16 cellular contexts compared by ENCODE assay signal in the genomic region with DNA sequence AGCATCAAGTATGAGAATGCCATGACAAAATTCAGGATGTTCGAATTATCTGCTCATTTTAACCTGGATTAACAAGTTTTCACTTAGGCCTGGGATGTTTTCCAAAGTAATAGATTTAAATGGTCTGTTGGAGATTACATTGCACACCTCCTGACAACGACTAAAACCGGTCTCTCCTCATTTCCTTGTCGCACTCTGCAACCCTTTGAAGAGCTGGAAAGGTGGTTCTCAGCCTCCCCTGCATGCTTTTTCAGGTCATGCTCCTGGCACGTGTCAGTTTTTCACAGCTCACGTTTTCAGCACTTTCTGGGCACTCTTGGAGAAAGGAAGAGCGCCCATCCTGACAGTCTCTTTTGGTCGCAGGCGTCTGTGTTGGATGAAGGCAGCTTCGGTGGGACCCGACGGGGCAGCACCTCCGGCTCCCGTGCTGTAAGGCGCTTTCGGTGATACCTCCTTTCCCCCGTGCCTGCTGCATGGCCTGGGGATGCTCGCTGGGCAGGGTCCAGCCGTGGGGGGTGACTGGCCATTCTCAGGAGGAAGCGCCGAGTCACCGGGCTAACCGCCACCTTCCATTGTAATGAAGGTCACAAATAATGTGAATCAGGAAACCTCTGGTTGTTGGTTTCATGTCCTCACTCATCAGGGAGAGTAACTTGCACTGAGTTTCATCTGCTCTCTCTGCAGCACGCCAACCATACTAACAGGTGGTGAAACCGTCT.
DNase-seq lines count a peak whose midpoint lies in the region; ATAC-seq, FAIRE-seq and TF ChIP-seq lines count a peak whose summit lies in the region.
"Had no signal": no experiment of that assay in that cellular context is flagged by ENCODE, and none has a peak within 500 bp of the region (broad histone marks: within the 10 kb centered on the region; RNA-seq: fewer than 3 reads in every experiment).

No MANE protein-coding gene starts in this region.

- WGBS in gastroesophageal sphincter (ENCODE audit: low coverage in 1 of 2), 2 donors: 54 to 74% methylated on average over 6 to 21 of the region's 25 CpGs

- POLR2A ChIA-PET in HEK293 (lab: Yijun Ruan, JAX): no interaction called here
- POLR2A ChIA-PET in activated CD8-positive, alpha-beta T cell treated with anti-CD3 and anti-CD28 coated beads, Interleukin-2, amount 10 ng/mL, durations not matched to agents 7 days and 5 days (lab: Charles Lee): no interaction called here

- H3K4me3 ChIP-seq in HEK293 (ENCODE audit: low read depth, low read length): no peak overlapping the region
- H3K4me3 ChIP-seq in gastroesophageal sphincter: no peak overlapping the region
- H3K4me3 ChIP-seq: dorsolateral prefrontal cortex had no signal

- no peaks in the 10 kb centered on the region for H3K9me3 ChIP-seq in HEK293 (ENCODE audit: control insufficient read depth, insufficient read depth, low read depth, low read length)
- no peaks in the 10 kb centered on the region for H3K9me3 ChIP-seq in gastroesophageal sphincter

- DNase-seq in osteocyte (ENCODE audit: extremely low spot score, unreplicated experiment) (peak; percentile 70), AML-193 (lab: John Stamatoyannopoulos, UW) (no peak), GM12891 (ENCODE audit: insufficient read length, low spot score) (no peak), COLO668 (lab: John Stamatoyannopoulos, UW; ENCODE audit: unreplicated experiment) (no peak)
- no peak for DNase-seq in activated CD8-positive, alpha-beta T cell treated with anti-CD3 and anti-CD28 coated beads, Interleukin-2, amount 10 ng/mL, durations not matched to agents 7 days and 5 days
- DNase-seq: C1 segment of cervical spinal cord, dorsolateral prefrontal cortex, foreskin melanocyte, HFFc6, NCI-H1105 treated with DMSO at 0.1 percent for 48 hours, NCI-H446 treated with DMSO at 0.1 percent for 48 hours, T1000 had no signal

- no peaks in the 10 kb centered on the region for H3K27me3 ChIP-seq in gastroesophageal sphincter
- H3K27me3 ChIP-seq: dorsolateral prefrontal cortex had no signal

- H3K36me3 Mint-ChIP-seq in osteocyte (ENCODE audit: unreplicated experiment): peaks cover 8% of the 10 kb centered on the region
- H3K36me3 Mint-ChIP-seq in activated CD8-positive, alpha-beta T cell treated with anti-CD3 and anti-CD28 coated beads, Interleukin-2, amount 10 ng/mL, durations not matched to agents 7 days and 5 days (ENCODE audit: low read depth): peaks cover 43% of the 10 kb centered on the region

- no peak overlapping the region for H3K4me3 Mint-ChIP-seq in osteocyte (ENCODE audit: unreplicated experiment)
- H3K4me3 Mint-ChIP-seq in activated CD8-positive, alpha-beta T cell treated with anti-CD3 and anti-CD28 coated beads, Interleukin-2, amount 10 ng/mL, durations not matched to agents 7 days and 5 days: no peak overlapping the region
- H3K4me3 Mint-ChIP-seq: HFFc6 had no signal

- H3K4me1 Mint-ChIP-seq in osteocyte (ENCODE audit: unreplicated experiment): peaks cover 58% of the 10 kb centered on the region
- peaks cover 25% of the 10 kb centered on the region for H3K4me1 Mint-ChIP-seq in activated CD8-positive, alpha-beta T cell treated with anti-CD3 and anti-CD28 coated beads, Interleukin-2, amount 10 ng/mL, durations not matched to agents 7 days and 5 days (ENCODE audit: low read depth)

- peak overlapping the region; percentile 31 for H3K27ac Mint-ChIP-seq in osteocyte (ENCODE audit: unreplicated experiment)
- no peak overlapping the region for H3K27ac Mint-ChIP-seq in activated CD8-positive, alpha-beta T cell treated with anti-CD3 and anti-CD28 coated beads, Interleukin-2, amount 10 ng/mL, durations not matched to agents 7 days and 5 days
- H3K27ac Mint-ChIP-seq: HFFc6 had no signal

- FAIRE-seq in GM12891 (lab: Jason Lieb, UNC): no peak
- FAIRE-seq: HTR-8/SVneo had no signal

- TF ChIP-seq CTCF in C4-2B (conservative IDR thresholded peaks at IDR 0.05): no peak
- no peak for TF ChIP-seq CTCF in HEK293 (tag by site-specific recombination; IDR thresholded peaks at IDR 0.05)
- no peak for TF ChIP-seq CTCF in gastroesophageal sphincter (IDR thresholded peaks at IDR 0.05)
- TF ChIP-seq CTCF in osteocyte (IDR thresholded peaks at IDR 0.05): no peak

- CTCF ChIA-PET in HEK293 (lab: Yijun Ruan, JAX): interaction anchor here (6.2 kb wide), 1 partner anchor 10 kb away, joined by 35 read pairs; no protein-coding TSS in a partner anchor
- CTCF ChIA-PET in activated CD8-positive, alpha-beta T cell treated with anti-CD3 and anti-CD28 coated beads, Interleukin-2, amount 10 ng/mL, durations not matched to agents 7 days and 5 days (lab: Charles Lee): interaction anchor here (1.7 to 9.4 kb wide), 2 partner anchors 10 to 61 kb away, joined by 5 to 68 read pairs; no protein-coding TSS in a partner anchor

- no peak for ATAC-seq in gastroesophageal sphincter
- ATAC-seq in activated CD8-positive, alpha-beta T cell treated with anti-CD3 and anti-CD28 coated beads, Interleukin-2, amount 10 ng/mL, durations not matched to agents 7 days and 5 days: no peak

- H3K27ac ChIP-seq in C4-2B (peak overlapping the region; percentile 96), HEK293 (ENCODE audit: extremely low read depth, low read depth, low read length) (no peak overlapping the region), gastroesophageal sphincter (peak overlapping the region in 3 of 4 donors; percentile 76 to 84 (median 82))
- H3K27ac ChIP-seq: dorsolateral prefrontal cortex had no signal

- peaks cover 21% of the 10 kb centered on the region for H3K4me1 ChIP-seq in HEK293 (ENCODE audit: control insufficient read depth, insufficient read depth, low read length)
- H3K4me1 ChIP-seq in gastroesophageal sphincter: peaks cover 5 to 100% (median 51%) of the 10 kb centered on the region in 3 donors

- H3K9me3 Mint-ChIP-seq in osteocyte (ENCODE audit: unreplicated experiment): no peaks in the 10 kb centered on the region
- no peaks in the 10 kb centered on the region for H3K9me3 Mint-ChIP-seq in activated CD8-positive, alpha-beta T cell treated with anti-CD3 and anti-CD28 coated beads, Interleukin-2, amount 10 ng/mL, durations not matched to agents 7 days and 5 days (ENCODE audit: insufficient read depth)
- H3K9me3 Mint-ChIP-seq: HFFc6 had no signal

- no peaks in the 10 kb centered on the region for H3K27me3 Mint-ChIP-seq in osteocyte (ENCODE audit: unreplicated experiment)
- H3K27me3 Mint-ChIP-seq in activated CD8-positive, alpha-beta T cell treated with anti-CD3 and anti-CD28 coated beads, Interleukin-2, amount 10 ng/mL, durations not matched to agents 7 days and 5 days (ENCODE audit: low read depth): no peaks in the 10 kb centered on the region

- TF ChIP-seq POLR2A in gastroesophageal sphincter (IDR thresholded peaks at IDR 0.05) (no peak), GM12891 (IDR thresholded peaks at IDR 0.05; ENCODE audit: low read depth, low read length) (no peak)

- H3K36me3 ChIP-seq in HEK293 (ENCODE audit: control insufficient read depth in 2 of 2, insufficient read depth in 1 of 2, low read length in 2 of 2) (peaks cover 0 to 13% of the 10 kb centered on the region in 2 experiments; a peak in 1 of 3 replicates), gastroesophageal sphincter (peaks cover 0 to 16% of the 10 kb centered on the region in 2 donors)

- no peak for TF ChIP-seq EP300 in gastroesophageal sphincter (IDR thresholded peaks at IDR 0.05)

TF ChIP-seq in HEK293, 187 proteins besides CTCF, POLR2A, EP300 and RAD21:
- TF ChIP-seq ZNF266 (tag by site-specific recombination; IDR thresholded peaks at IDR 0.05; ENCODE audit: low read depth) (no peak), PRDM1 (tag by site-specific recombination; IDR thresholded peaks at IDR 0.05) (0 out of 2 replicates have a peak, but pooled peaks have one; percentile 9)
TF ChIP-seq in HEK293: peak in this region for 1.

TF ChIP-seq in GM12891, 5 proteins besides CTCF, POLR2A, EP300 and RAD21:
- TF ChIP-seq SPI1 (IDR thresholded peaks at IDR 0.05; ENCODE audit: low read depth, low read length): no peak
- no peak for TF ChIP-seq PAX5 (IDR thresholded peaks at IDR 0.05; ENCODE audit: insufficient read depth, low read length, severe bottlenecking)
- no peak for TF ChIP-seq POU2F2 (IDR thresholded peaks at IDR 0.05; ENCODE audit: low read depth, low read length)
- no peak for TF ChIP-seq TAF1 (IDR thresholded peaks at IDR 0.05; ENCODE audit: low read depth, low read length)
- no peak for TF ChIP-seq POLR2AphosphoS5 (IDR thresholded peaks at IDR 0.05; ENCODE audit: low read depth, low read length)
